In the genomic region with DNA sequence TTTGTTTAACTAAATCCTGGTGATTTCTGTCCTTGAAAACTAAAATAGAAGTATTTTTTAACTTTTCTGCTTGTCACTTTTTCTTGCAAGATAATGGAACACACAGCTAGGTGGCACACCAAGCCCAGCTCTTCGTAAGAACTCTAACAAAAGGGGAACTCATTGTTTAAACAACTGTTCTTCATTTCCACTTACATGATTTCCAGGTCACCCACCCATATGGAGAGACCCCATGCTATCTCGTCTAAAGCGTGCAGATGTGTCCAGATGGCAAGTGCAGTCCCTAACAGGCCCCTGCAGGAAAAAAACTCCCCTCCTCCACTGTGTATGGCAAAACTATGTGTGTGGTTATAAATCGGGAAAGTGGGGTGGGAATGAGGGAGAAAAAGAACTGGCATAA, we compare ENCODE assay signal across 8 cellular contexts. TPM values are rescaled to one million over a fixed set of nuclear protein-coding genes. Genes with fewer than 3 reads are reported as not detected.
DNase-seq lines count a peak whose midpoint lies in the region; ATAC-seq, FAIRE-seq and TF ChIP-seq lines count a peak whose summit lies in the region.

No MANE protein-coding gene starts in this region.

- intact Hi-C loops in HepG2 (cut with micrococcal nuclease; ENCODE audit: unreplicated experiment), result loop anchor here (1.0 kb wide), 1 partner anchor 225 kb away; no protein-coding TSS in a partner anchor

- no peak overlapping the region for H3K4me2 ChIP-seq in HepG2 (ENCODE audit: low read depth, low read length)

- DNase-seq in AG04450 (ENCODE audit: low read depth, low spot score) (peak; percentile 45), GM03348 (ENCODE audit: low spot score) (peak; percentile 68), NCI-H69 (lab: John Stamatoyannopoulos, UW) (peak; percentile 87), amniotic epithelial cell (ENCODE audit: low read depth) (peak; percentile 58), HepG2 (ENCODE audit: low spot score) (no peak), A172 (ENCODE audit: low spot score) (no peak)

- no peak for TF ChIP-seq EP300 in HepG2 (IDR thresholded peaks at IDR 0.05; ENCODE audit: low read depth in 2 of 2, low read length in 2 of 2)
- TF ChIP-seq EP300 in HepG2 (CRISPR knock-in tag; IDR thresholded peaks at IDR 0.05; ENCODE audit: borderline replicate concordance), result no peak

- no peaks in the 10 kb centered on the region for H3K36me3 ChIP-seq in HepG2 (replicated peaks in 1 of 2; ENCODE audit: control insufficient read depth in 1 of 2, insufficient read depth in 2 of 2, low read length in 2 of 2)

- ATAC-seq in HepG2 (no peak), GM21786 (IDR thresholded peaks at IDR 0.05; ENCODE audit: unreplicated experiment) (no peak), GM21447 (IDR thresholded peaks at IDR 0.05; ENCODE audit: unreplicated experiment) (no peak)

- no peak overlapping the region for H3K27ac ChIP-seq in AG04450 (ENCODE audit: low read depth, low read length)
- H3K27ac ChIP-seq in HepG2 (ENCODE audit: extremely low read length, insufficient read depth, low read length), result no peak overlapping the region

- POLR2A ChIA-PET in AG04450 (lab: Yijun Ruan, JAX) (interaction anchor here (1.0 kb wide), 1 partner anchor 45 kb away, joined by 6 read pairs; a partner anchor contains a TSS), HepG2 (lab: Yijun Ruan, JAX) (no interaction called here)

- TF ChIP-seq POLR2A in HepG2 (IDR thresholded peaks at IDR 0.05; ENCODE audit: insufficient read depth in 1 of 2, low read depth in 2 of 2, low read length in 2 of 2), result no peak

- H3K9ac ChIP-seq in HepG2 (ENCODE audit: insufficient read depth, low read depth, low read length), result no peak overlapping the region

- no TSS peak for BruUV-seq in HepG2 (replicated peaks; lab: Mats Ljungman, UMichigan)

- H3K4me3 ChIP-seq in AG04450 (ENCODE audit: low read depth, low read length) (no peak overlapping the region), HepG2 (replicated peaks in 1 of 3; ENCODE audit: insufficient read depth in 1 of 3, low read depth in 2 of 3, low read length in 3 of 3) (no peak overlapping the region)

- H3K9me3 ChIP-seq in AG04450 (ENCODE audit: control insufficient read depth, insufficient read depth, low read length), result no peaks in the 10 kb centered on the region
- no peaks in the 10 kb centered on the region for H3K9me3 ChIP-seq in HepG2 (ENCODE audit: low read length)

- no peaks in the 10 kb centered on the region for H4K20me1 ChIP-seq in HepG2 (ENCODE audit: insufficient read depth, low read length)

- H3K79me2 ChIP-seq in HepG2 (ENCODE audit: insufficient read depth, low read length), result no peaks in the 10 kb centered on the region

- 16% methylated on average over 4 of the region's 4 CpGs for WGBS in HepG2 (ENCODE audit: low lambda C conversion rate)

- H3K27me3 ChIP-seq in AG04450 (ENCODE audit: control insufficient read depth, insufficient read depth, low read length) (no peaks in the 10 kb centered on the region), HepG2 (ENCODE audit: control insufficient read depth in 1 of 2, insufficient read depth in 2 of 2, low read length in 2 of 2) (peaks cover 0 to 4% of the 10 kb centered on the region in 2 experiments; a peak in 1 of 5 replicates)

- no peak for TF ChIP-seq RAD21 in HepG2 (CRISPR knock-in tag; IDR thresholded peaks at IDR 0.05)

- TF ChIP-seq CTCF in AG04450 (IDR thresholded peaks at IDR 0.05; ENCODE audit: low read depth, low read length), result peak; percentile 63
- peak; percentile 49 for TF ChIP-seq CTCF in HepG2 (CRISPR knock-in tag; IDR thresholded peaks at IDR 0.05)

- FAIRE-seq in HepG2 (lab: Jason Lieb, UNC), result no peak

- in situ Hi-C loops in HepG2 (cut with HindIII; ENCODE audit: extremely low pct_ligation_motif_present, low pct_unique_long_range_greater_than_20kb), result loop anchor here (5.0 kb wide), 1 partner anchor 223 kb away; no protein-coding TSS in a partner anchor

- CTCF ChIA-PET in AG04450 (lab: Charles Lee) (interaction anchor here (0.7 to 1.8 kb wide), 13 partner anchors 10 to 232 kb away, joined by 3 to 16 read pairs (median 4); a partner anchor contains a TSS), HepG2 (lab: Yijun Ruan, JAX; ENCODE audit: low intra/inter-chr PET ratio, low total read pairs) (interaction anchor here (1.3 kb wide), 1 partner anchor 225 kb away, joined by 6 read pairs; no protein-coding TSS in a partner anchor)

- no peak overlapping the region for H2AFZ ChIP-seq in HepG2 (ENCODE audit: low read length)

- H3K4me1 ChIP-seq in HepG2 (ENCODE audit: insufficient read depth, low read length), result peaks cover 37% of the 10 kb centered on the region

TF ChIP-seq in HepG2, 621 proteins besides CTCF, POLR2A, EP300 and RAD21:
- peak; percentile 64 for TF ChIP-seq STAG1 (CRISPR knock-in tag; IDR thresholded peaks at IDR 0.05)
- TF ChIP-seq NFATC3 (CRISPR knock-in tag; IDR thresholded peaks at IDR 0.05), result no peak
- TF ChIP-seq, protein P1, sequence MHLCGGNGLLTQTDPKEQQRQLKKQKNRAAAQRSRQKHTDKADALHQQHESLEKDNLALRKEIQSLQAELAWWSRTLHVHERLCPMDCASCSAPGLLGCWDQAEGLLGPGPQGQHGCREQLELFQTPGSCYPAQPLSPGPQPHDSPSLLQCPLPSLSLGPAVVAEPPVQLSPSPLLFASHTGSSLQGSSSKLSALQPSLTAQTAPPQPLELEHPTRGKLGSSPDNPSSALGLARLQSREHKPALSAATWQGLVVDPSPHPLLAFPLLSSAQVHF (CRISPR knock-in tag; IDR thresholded peaks at IDR 0.05), result no peak
- peak; percentile 3; the same call in 1 of the 2 replicates for TF ChIP-seq SMC3 (IDR thresholded peaks at IDR 0.05; ENCODE audit: low read length)
- TF ChIP-seq, protein P2, sequence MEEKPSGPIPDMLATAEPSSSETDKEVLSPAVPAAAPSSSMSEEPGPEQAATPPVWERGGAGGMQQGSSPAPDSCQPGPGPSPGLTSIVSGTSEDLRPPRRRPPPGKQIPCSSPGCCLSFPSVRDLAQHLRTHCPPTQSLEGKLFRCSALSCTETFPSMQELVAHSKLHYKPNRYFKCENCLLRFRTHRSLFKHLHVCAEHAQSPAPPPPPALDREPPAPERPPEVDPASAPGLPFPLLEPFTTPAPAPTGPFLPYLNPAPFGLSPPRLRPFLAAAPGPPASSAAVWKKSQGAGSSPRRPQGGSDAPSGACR (CRISPR knock-in tag; IDR thresholded peaks at IDR 0.05), result no peak
TF ChIP-seq in HepG2: peak in this region for 2.

RNA-seq across cellular contexts. Expression of a gene that starts 43.3 kb away (rescaled TPM):
- polyA plus RNA-seq in AG04450 (2011; rRNA removed), result 2.8 and 3.4 TPM in 2 replicates
- 7.0 and 9.5 TPM in 2 replicates for polyA minus RNA-seq in AG04450 (2011; rRNA and poly(A)+ RNA removed)
- total RNA-seq in HepG2 (2016; rRNA removed; fragmentation: Illumina TruSeq; extraction: Trizol), result 6.6 and 7.4 TPM in 2 replicates
- 1.7 and 2.3 TPM in 2 replicates for total RNA-seq in HepG2 (2016; cell fraction: cytosol; rRNA removed; fragmentation: Illumina TruSeq; extraction: Trizol; ENCODE audit: low read depth)
- total RNA-seq in HepG2 (2016; cell fraction: insoluble cytoplasmic fraction; rRNA removed; fragmentation: Illumina TruSeq; extraction: Trizol), result 6.1 and 6.6 TPM in 2 replicates
- 2.8 and 2.9 TPM in 2 replicates for total RNA-seq in HepG2 (2016; cell fraction: membrane; rRNA removed; fragmentation: Illumina TruSeq; extraction: Trizol)
- 8.2 and 14.2 TPM in 2 replicates for total RNA-seq in HepG2 (2016; cell fraction: nucleus; rRNA removed; fragmentation: Illumina TruSeq; extraction: Trizol)
- 2.8 and 3.2 TPM in 2 replicates for polyA plus RNA-seq in HepG2 (2011; rRNA removed)
- polyA plus RNA-seq in HepG2 (2011; cell fraction: cytosol; rRNA removed), result 1.8 and 2.3 TPM in 2 replicates
- polyA plus RNA-seq in HepG2 (2011; cell fraction: nucleus; rRNA removed), result 4.3 and 4.9 TPM in 2 replicates
- 2.9 and 4.9 TPM in 2 replicates for polyA plus RNA-seq in HepG2 (2012)
- 0.17 and 0.21 TPM in 2 replicates for polyA plus RNA-seq in HepG2 (2016; cell fraction: cytosol; fragmentation: Illumina TruSeq; extraction: Trizol; ENCODE audit: low read depth)
- polyA plus RNA-seq in HepG2 (2016; cell fraction: insoluble cytoplasmic fraction; fragmentation: Illumina TruSeq; extraction: Trizol; ENCODE audit: low read depth), result 3.7 and 4.3 TPM in 2 replicates
- 0.42 and 0.64 TPM in 2 replicates for polyA plus RNA-seq in HepG2 (2016; cell fraction: membrane; fragmentation: Illumina TruSeq; extraction: Trizol; ENCODE audit: low read depth)
- polyA plus RNA-seq in HepG2 (2016; cell fraction: nucleus; fragmentation: Illumina TruSeq; extraction: Trizol; ENCODE audit: insufficient read depth, low read depth), result 14.0 and 14.9 TPM in 2 replicates
- 3.9 and 6.2 TPM in 2 replicates for polyA minus RNA-seq in HepG2 (2011; rRNA and poly(A)+ RNA removed; ENCODE audit: low replicate concordance)
- 4.0 and 4.6 TPM in 2 replicates for polyA minus RNA-seq in HepG2 (2011; cell fraction: cytosol; rRNA and poly(A)+ RNA removed)
- 7.8 and 12.2 TPM in 2 replicates for polyA minus RNA-seq in HepG2 (2011; cell fraction: nucleus; rRNA and poly(A)+ RNA removed)
- total RNA-seq in A172 (2014; rRNA removed; shearing (Covaris generic)), result 12.6 and 12.7 TPM in 2 replicates

RNA-seq across cellular contexts. Expression of a gene that starts 45.9 kb away (rescaled TPM):
- polyA plus RNA-seq in AG04450 (2011; rRNA removed), result 600 and 848 TPM in 2 replicates
- 204 and 360 TPM in 2 replicates for polyA minus RNA-seq in AG04450 (2011; rRNA and poly(A)+ RNA removed)
- total RNA-seq in HepG2 (2016; rRNA removed; fragmentation: Illumina TruSeq; extraction: Trizol), result 496 and 954 TPM in 2 replicates
- total RNA-seq in HepG2 (2016; cell fraction: cytosol; rRNA removed; fragmentation: Illumina TruSeq; extraction: Trizol; ENCODE audit: low read depth), result 47.0 and 69.8 TPM in 2 replicates
- 468 and 962 TPM in 2 replicates for total RNA-seq in HepG2 (2016; cell fraction: insoluble cytoplasmic fraction; rRNA removed; fragmentation: Illumina TruSeq; extraction: Trizol)
- 69.5 and 84.4 TPM in 2 replicates for total RNA-seq in HepG2 (2016; cell fraction: membrane; rRNA removed; fragmentation: Illumina TruSeq; extraction: Trizol)
- 1,047 and 1,178 TPM in 2 replicates for total RNA-seq in HepG2 (2016; cell fraction: nucleus; rRNA removed; fragmentation: Illumina TruSeq; extraction: Trizol)
- 621 and 800 TPM in 2 replicates for polyA plus RNA-seq in HepG2 (2011; rRNA removed)
- polyA plus RNA-seq in HepG2 (2011; cell fraction: cytosol; rRNA removed), result 280 and 440 TPM in 2 replicates
- 376 and 536 TPM in 2 replicates for polyA plus RNA-seq in HepG2 (2011; cell fraction: nucleus; rRNA removed)
- polyA plus RNA-seq in HepG2 (2012), result 1,055 and 1,205 TPM in 2 replicates
- 44.1 and 50.8 TPM in 2 replicates for polyA plus RNA-seq in HepG2 (2016; cell fraction: cytosol; fragmentation: Illumina TruSeq; extraction: Trizol; ENCODE audit: low read depth)
- polyA plus RNA-seq in HepG2 (2016; cell fraction: insoluble cytoplasmic fraction; fragmentation: Illumina TruSeq; extraction: Trizol; ENCODE audit: low read depth), result 498 and 522 TPM in 2 replicates
- 50.1 and 59.6 TPM in 2 replicates for polyA plus RNA-seq in HepG2 (2016; cell fraction: membrane; fragmentation: Illumina TruSeq; extraction: Trizol; ENCODE audit: low read depth)
- 1,450 and 1,620 TPM in 2 replicates for polyA plus RNA-seq in HepG2 (2016; cell fraction: nucleus; fragmentation: Illumina TruSeq; extraction: Trizol; ENCODE audit: insufficient read depth, low read depth)
- 80.4 and 149 TPM in 2 replicates for polyA minus RNA-seq in HepG2 (2011; rRNA and poly(A)+ RNA removed; ENCODE audit: low replicate concordance)
- 307 and 357 TPM in 2 replicates for polyA minus RNA-seq in HepG2 (2011; cell fraction: cytosol; rRNA and poly(A)+ RNA removed)
- 422 and 476 TPM in 2 replicates for polyA minus RNA-seq in HepG2 (2011; cell fraction: nucleus; rRNA and poly(A)+ RNA removed)
- 431 and 544 TPM in 2 replicates for total RNA-seq in A172 (2014; rRNA removed; shearing (Covaris generic))

Comparison
In these comparisons a context has a peak if more than half of its experiments do, and no peak if none do; other contexts are left out.
1. DNase-seq: peak in AG04450 (single experiment), GM03348 (single experiment), NCI-H69 (single experiment) and amniotic epithelial cell (single experiment); none in HepG2 (single experiment) and A172 (single experiment).